ENCODE assay signal across 29 cellular contexts in the genomic region with DNA sequence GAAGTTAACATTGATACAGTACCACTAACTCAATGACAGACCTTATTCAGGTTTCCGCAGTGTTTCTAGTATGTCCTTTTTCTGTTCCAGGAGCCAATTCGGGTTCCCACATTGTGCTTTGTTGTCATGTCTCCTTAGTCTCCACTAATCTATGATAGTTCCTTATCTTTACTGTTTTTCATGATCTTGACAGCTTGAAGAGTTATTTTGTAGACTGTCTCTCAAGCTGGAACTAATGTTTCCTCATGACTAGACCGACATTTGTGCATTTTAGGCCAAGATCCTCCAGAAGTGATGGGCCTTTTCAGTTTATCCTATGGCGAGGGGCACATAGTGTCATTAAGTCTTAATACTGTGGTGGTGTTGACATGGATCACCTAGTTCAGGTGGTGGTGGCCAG.
"Had no signal": no experiment of that assay in that cellular context is flagged by ENCODE, and none has a peak within 500 bp of the region (broad histone marks: within the 10 kb centered on the region; RNA-seq: fewer than 3 reads in every experiment).

No MANE protein-coding gene starts in this region.

- H3K36me3 ChIP-seq: colonic mucosa, esophagus muscularis mucosa, esophagus squamous epithelium, gastrocnemius medialis, gastroesophageal sphincter, heart left ventricle, heart right ventricle had no signal

- H3K4me1 ChIP-seq: colonic mucosa, esophagus muscularis mucosa, esophagus squamous epithelium, foreskin keratinocyte, gastrocnemius medialis, gastroesophageal sphincter, heart left ventricle, heart right ventricle had no signal

- H3K79me2 ChIP-seq: hepatocyte had no signal

- H3K27ac ChIP-seq: colonic mucosa, coronary artery, dorsolateral prefrontal cortex, epithelial cell of prostate, esophagus muscularis mucosa, esophagus squamous epithelium, foreskin keratinocyte, gastrocnemius medialis, gastroesophageal sphincter, heart left ventricle, heart right ventricle, hepatocyte had no signal

- H3K4me3 Mint-ChIP-seq: dendritic cell treated with granulocyte-macrophage colony-stimulating factor and Interleukin-4, amounts not matched to agents 40 ng/mL and 50 ng/mL, for 4 days; effector memory CD8-positive, alpha-beta T cell; endodermal cell had no signal

- H3K27ac Mint-ChIP-seq: dendritic cell treated with granulocyte-macrophage colony-stimulating factor and Interleukin-4, amounts not matched to agents 40 ng/mL and 50 ng/mL, for 4 days; effector memory CD8-positive, alpha-beta T cell; endodermal cell had no signal

- H3K27me3 ChIP-seq: colonic mucosa, esophagus muscularis mucosa, esophagus squamous epithelium, gastrocnemius medialis, gastroesophageal sphincter, hepatocyte had no signal

- H2AFZ ChIP-seq: hepatocyte had no signal

- H3K4me1 Mint-ChIP-seq: endodermal cell had no signal

- ATAC-seq: effector memory CD8-positive, alpha-beta T cell; esophagus mucosa; foreskin keratinocyte; gastrocnemius medialis; gastroesophageal sphincter; heart left ventricle; heart right ventricle had no signal

- H3K9me3 ChIP-seq: colonic mucosa, esophagus muscularis mucosa, esophagus squamous epithelium, gastrocnemius medialis, gastroesophageal sphincter, heart left ventricle, heart right ventricle had no signal

- DNase-seq: colonic mucosa; cortex of kidney; dermis blood vessel endothelial cell; dorsolateral prefrontal cortex; effector CD4-positive, alpha-beta T cell; effector CD8-positive, alpha-beta T cell; effector memory CD4-positive, alpha-beta T cell; effector memory CD8-positive, alpha-beta T cell; endodermal cell; erythroblast; esophagus squamous epithelium; foreskin fibroblast; foreskin keratinocyte; foreskin melanocyte; gastrocnemius medialis; glutamatergic neuron; head of caudate nucleus; heart left ventricle; heart right ventricle had no signal

- H3K4me2 ChIP-seq: hepatocyte had no signal

- H3K4me3 ChIP-seq: colonic mucosa, coronary artery, dorsolateral prefrontal cortex, esophagus muscularis mucosa, esophagus squamous epithelium, gastrocnemius medialis, gastroesophageal sphincter, heart left ventricle, heart right ventricle, hepatocyte had no signal

- H3K9me3 Mint-ChIP-seq: dendritic cell treated with granulocyte-macrophage colony-stimulating factor and Interleukin-4, amounts not matched to agents 40 ng/mL and 50 ng/mL, for 4 days; effector memory CD8-positive, alpha-beta T cell; endodermal cell had no signal

- FAIRE-seq: colon, endometrium, endothelial cell of umbilical vein had no signal
